9 cellular contexts compared by ENCODE assay signal in the genomic region with DNA sequence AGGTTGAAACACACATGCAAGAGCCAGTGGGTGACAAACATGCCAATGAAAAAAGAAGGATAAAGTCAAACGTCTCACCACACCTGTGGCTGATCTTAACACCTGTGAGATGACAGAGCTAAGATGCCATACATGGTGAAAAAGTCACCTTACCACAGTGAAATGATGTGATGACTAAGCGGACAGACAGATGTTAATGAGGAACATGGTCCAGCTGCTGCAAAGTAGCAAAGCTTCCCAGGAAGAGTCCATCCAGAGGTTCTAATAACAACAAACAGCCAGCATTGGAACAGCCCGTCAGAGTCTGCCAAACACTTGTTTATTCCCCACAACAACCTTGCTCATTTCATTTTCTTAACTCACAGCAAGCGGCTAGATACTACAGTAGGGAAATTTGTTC. TPM values are rescaled to one million over a fixed set of nuclear protein-coding genes. Genes with fewer than 3 reads are reported as not detected.
DNase-seq lines count a peak whose midpoint lies in the region; ATAC-seq, FAIRE-seq and TF ChIP-seq lines count a peak whose summit lies in the region.
"Had no signal": no experiment of that assay in that cellular context is flagged by ENCODE, and none has a peak within 500 bp of the region (broad histone marks: within the 10 kb centered on the region; RNA-seq: fewer than 3 reads in every experiment).

No MANE protein-coding gene starts in this region.

- H3K36me3 ChIP-seq in HepG2 (replicated peaks in 1 of 2; ENCODE audit: control insufficient read depth in 1 of 2, insufficient read depth in 2 of 2, low read length in 2 of 2): peaks cover 5 to 40% of the 10 kb centered on the region in 2 experiments
- peaks cover 0 to 29% (median 10%) of the 10 kb centered on the region in 4 donors for H3K36me3 ChIP-seq in right lobe of liver

- peaks cover 53% of the 10 kb centered on the region for H3K79me2 ChIP-seq in HepG2 (ENCODE audit: insufficient read depth, low read length)

- H3K9me3 ChIP-seq in HepG2 (ENCODE audit: low read length) (no peaks in the 10 kb centered on the region), right lobe of liver (no peaks in the 10 kb centered on the region)
- H3K9me3 ChIP-seq: tibial artery had no signal

- 89% methylated on average over 4 of the region's 4 CpGs for WGBS in HepG2 (ENCODE audit: low lambda C conversion rate)
- 41% methylated on average over 4 of the region's 4 CpGs for WGBS in right lobe of liver (ENCODE audit: insufficient coverage, low coverage, low lambda C conversion rate, missing lambda C conversion rate)

- BruUV-seq in HepG2 (replicated peaks; lab: Mats Ljungman, UMichigan): TSS peak; percentile 32

- no peak for TF ChIP-seq POLR2A in HepG2 (IDR thresholded peaks at IDR 0.05; ENCODE audit: insufficient read depth in 1 of 2, low read depth in 2 of 2, low read length in 2 of 2)
- TF ChIP-seq POLR2A in right lobe of liver (IDR thresholded peaks at IDR 0.05): no peak

- H3K4me3 Mint-ChIP-seq in activated CD4-positive, alpha-beta memory T cell treated with anti-CD3 and anti-CD28 coated beads for 36 hours: peak overlapping the region; percentile 67
- H3K4me3 Mint-ChIP-seq in type B pancreatic cell: peak overlapping the region; percentile 85

- ATAC-seq in HepG2 (no peak), right lobe of liver (no peak), GM19328 (IDR thresholded peaks at IDR 0.05; ENCODE audit: unreplicated experiment) (no peak), HG03457 (IDR thresholded peaks at IDR 0.05; ENCODE audit: unreplicated experiment) (no peak)

- H3K4me1 ChIP-seq in HepG2 (ENCODE audit: insufficient read depth, low read length) (peaks cover 41% of the 10 kb centered on the region), right lobe of liver (peaks cover 0 to 21% (median 2%) of the 10 kb centered on the region in 4 donors)

- no peak overlapping the region for H3K27ac ChIP-seq in HepG2 (ENCODE audit: extremely low read length, insufficient read depth, low read length)
- H3K27ac ChIP-seq in right lobe of liver: no peak overlapping the region
- H3K27ac ChIP-seq: tibial artery had no signal

- no peak for FAIRE-seq in HepG2 (lab: Jason Lieb, UNC)

- H3K4me2 ChIP-seq in HepG2 (ENCODE audit: low read depth, low read length): peak overlapping the region; percentile 89

- peak overlapping the region; percentile 8 for H3K27ac Mint-ChIP-seq in activated CD4-positive, alpha-beta memory T cell treated with anti-CD3 and anti-CD28 coated beads for 36 hours
- H3K27ac Mint-ChIP-seq in type B pancreatic cell: no peak overlapping the region

- in situ Hi-C loops in HepG2 (cut with HindIII; ENCODE audit: extremely low pct_ligation_motif_present, low pct_unique_long_range_greater_than_20kb): no loop called here

- CTCF ChIA-PET in HepG2 (lab: Yijun Ruan, JAX; ENCODE audit: low intra/inter-chr PET ratio, low total read pairs): no interaction called here
- CTCF ChIA-PET in activated CD4-positive, alpha-beta memory T cell treated with anti-CD3 and anti-CD28 coated beads for 36 hours (lab: Charles Lee): interaction anchor here (2.5 kb wide), 1 partner anchor 124 kb away, joined by 10 read pairs; no protein-coding TSS in a partner anchor

- intact Hi-C loops in HepG2 (cut with micrococcal nuclease; ENCODE audit: unreplicated experiment) (no loop called here), right lobe of liver (cut with DNase I) (no loop called here)
- intact Hi-C loops in activated CD4-positive, alpha-beta memory T cell treated with anti-CD3 and anti-CD28 coated beads for 36 hours (cut with micrococcal nuclease): loop anchor here (5.0 kb wide), 1 partner anchor 178 kb away; a partner anchor contains a TSS

- TF ChIP-seq EP300 in HepG2 (IDR thresholded peaks at IDR 0.05; ENCODE audit: low read depth in 2 of 2, low read length in 2 of 2): no peak
- no peak for TF ChIP-seq EP300 in HepG2 (CRISPR knock-in tag; IDR thresholded peaks at IDR 0.05; ENCODE audit: borderline replicate concordance)

- H3K27me3 Mint-ChIP-seq in activated CD4-positive, alpha-beta memory T cell treated with anti-CD3 and anti-CD28 coated beads for 36 hours: no peaks in the 10 kb centered on the region
- H3K27me3 Mint-ChIP-seq in type B pancreatic cell: peaks cover 11% of the 10 kb centered on the region

- H2AFZ ChIP-seq in HepG2 (ENCODE audit: low read length): no peak overlapping the region

- POLR2A ChIA-PET in HepG2 (lab: Yijun Ruan, JAX): interaction anchor here (0.7 to 3.9 kb wide), 3 partner anchors 13 to 59 kb away, joined by 5 to 37 read pairs (median 7); no protein-coding TSS in a partner anchor
- POLR2A ChIA-PET in activated CD4-positive, alpha-beta memory T cell treated with anti-CD3 and anti-CD28 coated beads for 36 hours (lab: Charles Lee): interaction anchor here (0.7 to 1.1 kb wide), 2 partner anchors 29 to 287 kb away, joined by 3 read pairs; a partner anchor contains a TSS

- no peak for DNase-seq in HepG2 (ENCODE audit: low spot score)
- no peak for DNase-seq in right lobe of liver
- DNase-seq in activated CD4-positive, alpha-beta memory T cell treated with anti-CD3 and anti-CD28 coated beads for 36 hours: no peak
- DNase-seq in fibroblast of villous mesenchyme (ENCODE audit: low read depth): peak; percentile 46
- DNase-seq in type B pancreatic cell (ENCODE audit: extremely low spot score, unreplicated experiment): no peak
- DNase-seq in DMS79 (lab: John Stamatoyannopoulos, UW): no peak

- H3K9me3 Mint-ChIP-seq in activated CD4-positive, alpha-beta memory T cell treated with anti-CD3 and anti-CD28 coated beads for 36 hours: no peaks in the 10 kb centered on the region
- no peaks in the 10 kb centered on the region for H3K9me3 Mint-ChIP-seq in type B pancreatic cell

- peaks cover 18% of the 10 kb centered on the region for H3K36me3 Mint-ChIP-seq in activated CD4-positive, alpha-beta memory T cell treated with anti-CD3 and anti-CD28 coated beads for 36 hours
- H3K36me3 Mint-ChIP-seq in type B pancreatic cell: peaks cover 16% of the 10 kb centered on the region

- no peak for TF ChIP-seq CTCF in HepG2 (CRISPR knock-in tag; IDR thresholded peaks at IDR 0.05)
- no peak for TF ChIP-seq CTCF in right lobe of liver (IDR thresholded peaks at IDR 0.05)
- TF ChIP-seq CTCF in fibroblast of villous mesenchyme (IDR thresholded peaks at IDR 0.05; ENCODE audit: insufficient read depth, low read depth, low read length): no peak
- no peak for TF ChIP-seq CTCF in type B pancreatic cell (conservative IDR thresholded peaks at IDR 0.05)

- H3K4me3 ChIP-seq in HepG2 (replicated peaks in 1 of 3; ENCODE audit: insufficient read depth in 1 of 3, low read depth in 2 of 3, low read length in 3 of 3) (no peak overlapping the region), right lobe of liver (no peak overlapping the region), fibroblast of villous mesenchyme (ENCODE audit: low read depth, low read length) (peak overlapping the region; percentile 26)

- H3K27me3 ChIP-seq in HepG2 (ENCODE audit: control insufficient read depth in 1 of 2, insufficient read depth in 2 of 2, low read length in 2 of 2) (peaks cover under 1 to 1% of the 10 kb centered on the region in 2 experiments; a peak in 3 of 5 replicates), right lobe of liver (no peaks in the 10 kb centered on the region)
- H3K27me3 ChIP-seq: tibial artery had no signal

- peaks cover 37% of the 10 kb centered on the region for H3K4me1 Mint-ChIP-seq in activated CD4-positive, alpha-beta memory T cell treated with anti-CD3 and anti-CD28 coated beads for 36 hours (ENCODE audit: low read depth)
- peaks cover 16% of the 10 kb centered on the region for H3K4me1 Mint-ChIP-seq in type B pancreatic cell (ENCODE audit: unreplicated experiment)

- H4K20me1 ChIP-seq in HepG2 (ENCODE audit: insufficient read depth, low read length): peaks cover 16% of the 10 kb centered on the region

- no peak for TF ChIP-seq RAD21 in HepG2 (CRISPR knock-in tag; IDR thresholded peaks at IDR 0.05)

- H3K9ac ChIP-seq in HepG2 (ENCODE audit: insufficient read depth, low read depth, low read length): no peak overlapping the region

RNA-seq across cellular contexts. Expression of a gene that starts 1.9 kb away (rescaled TPM):
- total RNA-seq in HepG2 (2016; rRNA removed; fragmentation: Illumina TruSeq; extraction: Trizol) (63.6 and 81.6 TPM in 2 replicates), right lobe of liver (10 to 100 TPM; 49.7 to 65.0 (median 57.6) TPM), fibroblast of villous mesenchyme (65.4 and 107 TPM in 2 replicates), type B pancreatic cell (ENCODE audit: low replicate concordance) (82.0 and 88.0 TPM in 2 replicates)
- total RNA-seq in HepG2 (2016; cell fraction: cytosol; rRNA removed; fragmentation: Illumina TruSeq; extraction: Trizol; ENCODE audit: low read depth): 31.6 and 37.8 TPM in 2 replicates
- total RNA-seq in HepG2 (2016; cell fraction: insoluble cytoplasmic fraction; rRNA removed; fragmentation: Illumina TruSeq; extraction: Trizol): 65.9 and 72.9 TPM in 2 replicates
- total RNA-seq in HepG2 (2016; cell fraction: membrane; rRNA removed; fragmentation: Illumina TruSeq; extraction: Trizol): 115 and 123 TPM in 2 replicates
- 36.2 and 40.9 TPM in 2 replicates for total RNA-seq in HepG2 (2016; cell fraction: nucleus; rRNA removed; fragmentation: Illumina TruSeq; extraction: Trizol)
- 103 and 115 TPM in 2 replicates for polyA plus RNA-seq in HepG2 (2011; rRNA removed)
- polyA plus RNA-seq in HepG2 (2011; cell fraction: cytosol; rRNA removed): 101 and 112 TPM in 2 replicates
- polyA plus RNA-seq in HepG2 (2011; cell fraction: nucleus; rRNA removed): 49.0 and 59.8 TPM in 2 replicates
- polyA plus RNA-seq in HepG2 (2012): 74.1 and 79.3 TPM in 2 replicates
- 37.9 and 44.6 TPM in 2 replicates for polyA plus RNA-seq in HepG2 (2016; cell fraction: cytosol; fragmentation: Illumina TruSeq; extraction: Trizol; ENCODE audit: low read depth)
- 95.8 and 106 TPM in 2 replicates for polyA plus RNA-seq in HepG2 (2016; cell fraction: insoluble cytoplasmic fraction; fragmentation: Illumina TruSeq; extraction: Trizol; ENCODE audit: low read depth)
- polyA plus RNA-seq in HepG2 (2016; cell fraction: membrane; fragmentation: Illumina TruSeq; extraction: Trizol; ENCODE audit: low read depth): 126 and 130 TPM in 2 replicates
- 74.2 and 82.1 TPM in 2 replicates for polyA plus RNA-seq in HepG2 (2016; cell fraction: nucleus; fragmentation: Illumina TruSeq; extraction: Trizol; ENCODE audit: insufficient read depth, low read depth)
- 90.9 and 162 TPM in 2 replicates for polyA minus RNA-seq in HepG2 (2011; rRNA and poly(A)+ RNA removed; ENCODE audit: low replicate concordance)
- 54.6 and 59.7 TPM in 2 replicates for polyA minus RNA-seq in HepG2 (2011; cell fraction: cytosol; rRNA and poly(A)+ RNA removed)
- 37.3 and 54.8 TPM in 2 replicates for polyA minus RNA-seq in HepG2 (2011; cell fraction: nucleus; rRNA and poly(A)+ RNA removed)
- total RNA-seq in activated CD4-positive, alpha-beta memory T cell treated with anti-CD3 and anti-CD28 coated beads for 36 hours: 10 to 100 TPM; 35.3 to 40.3 TPM

RNA-seq across cellular contexts. Expression of a gene that starts 5.6 kb away (rescaled TPM):
- total RNA-seq in HepG2 (2016; rRNA removed; fragmentation: Illumina TruSeq; extraction: Trizol) (0.01 and 0.18 TPM in 2 replicates), right lobe of liver (1 to 10 TPM in 5 of 6 experiments, under 1 TPM in 1; 0.93 to 2.4 (median 1.1) TPM), fibroblast of villous mesenchyme (13.4 and 17.7 TPM in 2 replicates), type B pancreatic cell (ENCODE audit: low replicate concordance) (12.4 and 23.4 TPM in 2 replicates)
- total RNA-seq in HepG2 (2016; cell fraction: cytosol; rRNA removed; fragmentation: Illumina TruSeq; extraction: Trizol; ENCODE audit: low read depth): 1.1 TPM in 1 of 2 replicates, not detected in the other
- 0.45 TPM in 1 of 2 replicates, not detected in the other for total RNA-seq in HepG2 (2016; cell fraction: insoluble cytoplasmic fraction; rRNA removed; fragmentation: Illumina TruSeq; extraction: Trizol)
- 0.93 and 0.96 TPM in 2 replicates for total RNA-seq in HepG2 (2016; cell fraction: membrane; rRNA removed; fragmentation: Illumina TruSeq; extraction: Trizol)
- 0.53 TPM in 1 of 2 replicates, not detected in the other for total RNA-seq in HepG2 (2016; cell fraction: nucleus; rRNA removed; fragmentation: Illumina TruSeq; extraction: Trizol)
- polyA plus RNA-seq in HepG2 (2011; rRNA removed): 0.22 and 0.50 TPM in 2 replicates
- under 0.01 and 0.01 TPM in 2 replicates for polyA plus RNA-seq in HepG2 (2011; cell fraction: cytosol; rRNA removed)
- polyA plus RNA-seq in HepG2 (2011; cell fraction: nucleus; rRNA removed): 0.02 and 0.03 TPM in 2 replicates
- 0.05 and 0.07 TPM in 2 replicates for polyA plus RNA-seq in HepG2 (2012)
- 0.51 and 1.6 TPM in 2 replicates for polyA plus RNA-seq in HepG2 (2016; cell fraction: cytosol; fragmentation: Illumina TruSeq; extraction: Trizol; ENCODE audit: low read depth)
- not detected in 2 replicates for polyA plus RNA-seq in HepG2 (2016; cell fraction: insoluble cytoplasmic fraction; fragmentation: Illumina TruSeq; extraction: Trizol; ENCODE audit: low read depth)
- 1.5 TPM in 1 of 2 replicates, not detected in the other for polyA plus RNA-seq in HepG2 (2016; cell fraction: membrane; fragmentation: Illumina TruSeq; extraction: Trizol; ENCODE audit: low read depth)
- polyA plus RNA-seq in HepG2 (2016; cell fraction: nucleus; fragmentation: Illumina TruSeq; extraction: Trizol; ENCODE audit: insufficient read depth, low read depth): 0.05 TPM in 1 of 2 replicates, not detected in the other
- 0.02 and 0.22 TPM in 2 replicates for polyA minus RNA-seq in HepG2 (2011; rRNA and poly(A)+ RNA removed; ENCODE audit: low replicate concordance)
- 0.79 TPM in 1 of 2 replicates, not detected in the other for polyA minus RNA-seq in HepG2 (2011; cell fraction: cytosol; rRNA and poly(A)+ RNA removed)
- under 0.01 TPM in 2 replicates for polyA minus RNA-seq in HepG2 (2011; cell fraction: nucleus; rRNA and poly(A)+ RNA removed)
- total RNA-seq in activated CD4-positive, alpha-beta memory T cell treated with anti-CD3 and anti-CD28 coated beads for 36 hours: 10 to 100 TPM in 1 of 2 experiments, 1 to 10 TPM in 1; 9.3 to 12.2 TPM

RNA-seq across cellular contexts. Expression of a gene that starts 28.7 kb away (rescaled TPM):
- 48.4 and 58.4 TPM in 2 replicates for total RNA-seq in HepG2 (2016; rRNA removed; fragmentation: Illumina TruSeq; extraction: Trizol)
- 19.8 and 25.4 TPM in 2 replicates for total RNA-seq in HepG2 (2016; cell fraction: cytosol; rRNA removed; fragmentation: Illumina TruSeq; extraction: Trizol; ENCODE audit: low read depth)
- total RNA-seq in HepG2 (2016; cell fraction: insoluble cytoplasmic fraction; rRNA removed; fragmentation: Illumina TruSeq; extraction: Trizol): 51.5 and 62.4 TPM in 2 replicates
- 31.1 and 36.0 TPM in 2 replicates for total RNA-seq in HepG2 (2016; cell fraction: membrane; rRNA removed; fragmentation: Illumina TruSeq; extraction: Trizol)
- total RNA-seq in HepG2 (2016; cell fraction: nucleus; rRNA removed; fragmentation: Illumina TruSeq; extraction: Trizol): 38.3 and 50.4 TPM in 2 replicates
- polyA plus RNA-seq in HepG2 (2011; rRNA removed): 43.3 and 45.9 TPM in 2 replicates
- 43.5 and 48.0 TPM in 2 replicates for polyA plus RNA-seq in HepG2 (2011; cell fraction: cytosol; rRNA removed)
- 49.8 and 55.0 TPM in 2 replicates for polyA plus RNA-seq in HepG2 (2011; cell fraction: nucleus; rRNA removed)
- 36.0 and 45.5 TPM in 2 replicates for polyA plus RNA-seq in HepG2 (2012)
- 20.0 and 21.6 TPM in 2 replicates for polyA plus RNA-seq in HepG2 (2016; cell fraction: cytosol; fragmentation: Illumina TruSeq; extraction: Trizol; ENCODE audit: low read depth)
- 99.0 and 104 TPM in 2 replicates for polyA plus RNA-seq in HepG2 (2016; cell fraction: insoluble cytoplasmic fraction; fragmentation: Illumina TruSeq; extraction: Trizol; ENCODE audit: low read depth)
- 29.9 and 32.3 TPM in 2 replicates for polyA plus RNA-seq in HepG2 (2016; cell fraction: membrane; fragmentation: Illumina TruSeq; extraction: Trizol; ENCODE audit: low read depth)
- 76.6 and 84.9 TPM in 2 replicates for polyA plus RNA-seq in HepG2 (2016; cell fraction: nucleus; fragmentation: Illumina TruSeq; extraction: Trizol; ENCODE audit: insufficient read depth, low read depth)
- 16.4 and 48.3 TPM in 2 replicates for polyA minus RNA-seq in HepG2 (2011; rRNA and poly(A)+ RNA removed; ENCODE audit: low replicate concordance)
- polyA minus RNA-seq in HepG2 (2011; cell fraction: cytosol; rRNA and poly(A)+ RNA removed): 10.2 and 15.5 TPM in 2 replicates
- polyA minus RNA-seq in HepG2 (2011; cell fraction: nucleus; rRNA and poly(A)+ RNA removed): 37.8 and 42.2 TPM in 2 replicates
- total RNA-seq in right lobe of liver: 10 to 100 TPM; 12.8 to 19.6 (median 17.2) TPM
- 10 to 100 TPM; 52.5 to 57.6 TPM for total RNA-seq in activated CD4-positive, alpha-beta memory T cell treated with anti-CD3 and anti-CD28 coated beads for 36 hours
- 9.3 and 13.8 TPM in 2 replicates for total RNA-seq in fibroblast of villous mesenchyme
- total RNA-seq in type B pancreatic cell (ENCODE audit: low replicate concordance): 42.5 and 44.7 TPM in 2 replicates

RNA-seq across cellular contexts. Expression of a gene that starts 28.9 kb away (rescaled TPM):
- 89.2 and 95.7 TPM in 2 replicates for total RNA-seq in HepG2 (2016; rRNA removed; fragmentation: Illumina TruSeq; extraction: Trizol)
- total RNA-seq in HepG2 (2016; cell fraction: cytosol; rRNA removed; fragmentation: Illumina TruSeq; extraction: Trizol; ENCODE audit: low read depth): 64.5 and 65.6 TPM in 2 replicates
- 87.9 and 107 TPM in 2 replicates for total RNA-seq in HepG2 (2016; cell fraction: insoluble cytoplasmic fraction; rRNA removed; fragmentation: Illumina TruSeq; extraction: Trizol)
- 112 and 135 TPM in 2 replicates for total RNA-seq in HepG2 (2016; cell fraction: membrane; rRNA removed; fragmentation: Illumina TruSeq; extraction: Trizol)
- 38.9 and 40.5 TPM in 2 replicates for total RNA-seq in HepG2 (2016; cell fraction: nucleus; rRNA removed; fragmentation: Illumina TruSeq; extraction: Trizol)
- 146 TPM in 2 replicates for polyA plus RNA-seq in HepG2 (2011; rRNA removed)
- polyA plus RNA-seq in HepG2 (2011; cell fraction: cytosol; rRNA removed): 171 and 302 TPM in 2 replicates
- 77.0 and 77.1 TPM in 2 replicates for polyA plus RNA-seq in HepG2 (2011; cell fraction: nucleus; rRNA removed)
- 133 and 141 TPM in 2 replicates for polyA plus RNA-seq in HepG2 (2012)
- polyA plus RNA-seq in HepG2 (2016; cell fraction: cytosol; fragmentation: Illumina TruSeq; extraction: Trizol; ENCODE audit: low read depth): 151 and 159 TPM in 2 replicates
- 220 and 222 TPM in 2 replicates for polyA plus RNA-seq in HepG2 (2016; cell fraction: insoluble cytoplasmic fraction; fragmentation: Illumina TruSeq; extraction: Trizol; ENCODE audit: low read depth)
- polyA plus RNA-seq in HepG2 (2016; cell fraction: membrane; fragmentation: Illumina TruSeq; extraction: Trizol; ENCODE audit: low read depth): 239 and 256 TPM in 2 replicates
- polyA plus RNA-seq in HepG2 (2016; cell fraction: nucleus; fragmentation: Illumina TruSeq; extraction: Trizol; ENCODE audit: insufficient read depth, low read depth): 118 and 123 TPM in 2 replicates
- polyA minus RNA-seq in HepG2 (2011; rRNA and poly(A)+ RNA removed; ENCODE audit: low replicate concordance): 148 and 164 TPM in 2 replicates
- polyA minus RNA-seq in HepG2 (2011; cell fraction: cytosol; rRNA and poly(A)+ RNA removed): 70.4 and 91.9 TPM in 2 replicates
- 33.3 and 40.7 TPM in 2 replicates for polyA minus RNA-seq in HepG2 (2011; cell fraction: nucleus; rRNA and poly(A)+ RNA removed)
- 100 to 1,000 TPM in 2 of 6 experiments, 10 to 100 TPM in 4; 39.0 to 107 (median 56.5) TPM for total RNA-seq in right lobe of liver
- 100 to 1,000 TPM; 112 to 119 TPM for total RNA-seq in activated CD4-positive, alpha-beta memory T cell treated with anti-CD3 and anti-CD28 coated beads for 36 hours
- 19.0 and 33.5 TPM in 2 replicates for total RNA-seq in fibroblast of villous mesenchyme
- 88.3 and 118 TPM in 2 replicates for total RNA-seq in type B pancreatic cell (ENCODE audit: low replicate concordance)

RNA-seq across cellular contexts. Expression of a gene that starts 56.7 kb away (rescaled TPM):
- total RNA-seq in HepG2 (2016; rRNA removed; fragmentation: Illumina TruSeq; extraction: Trizol): 30.7 and 33.8 TPM in 2 replicates
- 29.6 and 37.0 TPM in 2 replicates for total RNA-seq in HepG2 (2016; cell fraction: cytosol; rRNA removed; fragmentation: Illumina TruSeq; extraction: Trizol; ENCODE audit: low read depth)
- total RNA-seq in HepG2 (2016; cell fraction: insoluble cytoplasmic fraction; rRNA removed; fragmentation: Illumina TruSeq; extraction: Trizol): 31.5 and 34.4 TPM in 2 replicates
- 33.2 and 41.2 TPM in 2 replicates for total RNA-seq in HepG2 (2016; cell fraction: membrane; rRNA removed; fragmentation: Illumina TruSeq; extraction: Trizol)
- 15.1 and 15.7 TPM in 2 replicates for total RNA-seq in HepG2 (2016; cell fraction: nucleus; rRNA removed; fragmentation: Illumina TruSeq; extraction: Trizol)
- polyA plus RNA-seq in HepG2 (2011; rRNA removed): 23.3 and 24.8 TPM in 2 replicates
- 27.1 and 35.6 TPM in 2 replicates for polyA plus RNA-seq in HepG2 (2011; cell fraction: cytosol; rRNA removed)
- polyA plus RNA-seq in HepG2 (2011; cell fraction: nucleus; rRNA removed): 29.2 and 30.5 TPM in 2 replicates
- polyA plus RNA-seq in HepG2 (2012): 14.8 and 24.0 TPM in 2 replicates
- polyA plus RNA-seq in HepG2 (2016; cell fraction: cytosol; fragmentation: Illumina TruSeq; extraction: Trizol; ENCODE audit: low read depth): 31.8 and 36.4 TPM in 2 replicates
- polyA plus RNA-seq in HepG2 (2016; cell fraction: insoluble cytoplasmic fraction; fragmentation: Illumina TruSeq; extraction: Trizol; ENCODE audit: low read depth): 30.6 and 31.4 TPM in 2 replicates
- 32.7 and 36.2 TPM in 2 replicates for polyA plus RNA-seq in HepG2 (2016; cell fraction: membrane; fragmentation: Illumina TruSeq; extraction: Trizol; ENCODE audit: low read depth)
- polyA plus RNA-seq in HepG2 (2016; cell fraction: nucleus; fragmentation: Illumina TruSeq; extraction: Trizol; ENCODE audit: insufficient read depth, low read depth): 28.4 and 29.1 TPM in 2 replicates
- 13.8 and 44.3 TPM in 2 replicates for polyA minus RNA-seq in HepG2 (2011; rRNA and poly(A)+ RNA removed; ENCODE audit: low replicate concordance)
- 9.0 and 12.0 TPM in 2 replicates for polyA minus RNA-seq in HepG2 (2011; cell fraction: cytosol; rRNA and poly(A)+ RNA removed)
- 7.7 and 8.2 TPM in 2 replicates for polyA minus RNA-seq in HepG2 (2011; cell fraction: nucleus; rRNA and poly(A)+ RNA removed)
- total RNA-seq in right lobe of liver: 10 to 100 TPM; 28.6 to 73.0 (median 31.3) TPM
- 10 to 100 TPM; 51.5 to 57.0 TPM for total RNA-seq in activated CD4-positive, alpha-beta memory T cell treated with anti-CD3 and anti-CD28 coated beads for 36 hours
- total RNA-seq in fibroblast of villous mesenchyme: 86.3 and 118 TPM in 2 replicates
- total RNA-seq in type B pancreatic cell (ENCODE audit: low replicate concordance): 38.1 and 71.3 TPM in 2 replicates
